In the genomic region with DNA sequence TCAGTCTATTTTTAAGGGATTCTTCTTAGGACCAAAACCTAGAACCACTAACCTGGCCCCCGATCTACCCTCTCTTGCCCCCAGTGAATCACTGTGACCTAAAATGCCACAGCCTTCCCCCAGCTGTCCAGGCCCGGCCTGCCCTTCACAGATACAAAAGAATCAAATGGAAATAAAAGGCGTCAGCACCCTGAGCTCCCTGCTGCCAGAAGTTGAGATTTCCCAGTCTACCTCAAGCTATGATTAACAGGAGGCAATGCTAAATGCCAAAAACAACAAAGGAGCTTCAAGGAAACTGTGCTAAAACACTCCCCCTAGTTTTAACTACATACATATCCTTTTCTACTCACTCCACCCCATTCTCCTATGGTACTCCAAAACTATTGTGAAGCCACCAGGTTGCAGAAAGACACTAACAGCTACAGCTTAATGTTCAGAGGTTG, we compare ENCODE assay signal across 11 cellular contexts.
DNase-seq lines count a peak whose midpoint lies in the region; ATAC-seq and TF ChIP-seq lines count a peak whose summit lies in the region.
"Had no signal": no experiment of that assay in that cellular context is flagged by ENCODE, and none has a peak within 500 bp of the region (broad histone marks: within the 10 kb centered on the region; RNA-seq: fewer than 3 reads in every experiment).

No MANE protein-coding gene starts in this region.

- H3K4me1 ChIP-seq in GM23248 (ENCODE audit: insufficient read depth) (peaks cover 5% of the 10 kb centered on the region; the same call in 1 of the 2 replicates), adrenal gland (replicated peaks in 1 of 2) (peaks cover 0 to under 1% of the 10 kb centered on the region in 2 donors)

- H3K9me2 ChIP-seq in GM23248 (ENCODE audit: insufficient read depth): no peaks in the 10 kb centered on the region

- no peak overlapping the region for H3K9ac ChIP-seq in GM23248

- no peak overlapping the region for H3K4me3 ChIP-seq in GM23248
- H3K4me3 ChIP-seq in adrenal gland: no peak overlapping the region
- no peak overlapping the region for H3K4me3 ChIP-seq in retinal pigment epithelial cell (ENCODE audit: low read length)

- TF ChIP-seq CTCF in adrenal gland (IDR thresholded peaks at IDR 0.05): no peak
- TF ChIP-seq CTCF in retinal pigment epithelial cell (conservative IDR thresholded peaks at IDR 0.05; ENCODE audit: low read depth, low read length): no peak

- DNase-seq in GM23248 (peak; percentile 66), adrenal gland (peak in 5 of 7 donors; percentile 20 to 59 (median 37)), hepatic stellate cell (ENCODE audit: low spot score) (peak; percentile 69), retinal pigment epithelial cell (ENCODE audit: low read depth) (peak; percentile 30), DMS79 (lab: John Stamatoyannopoulos, UW) (no peak), NCI-H1930 (lab: John Stamatoyannopoulos, UW) (no peak)
- DNase-seq: activated effector memory CD4-positive, alpha-beta T cell treated with Interleukin-2 at 50 U/mL for 16 hours; DMS53; T-helper 2 cell had no signal

- H3K36me3 ChIP-seq in GM23248 (ENCODE audit: low read depth) (no peaks in the 10 kb centered on the region), adrenal gland (replicated peaks in 1 of 2) (no peaks in the 10 kb centered on the region)

- H4K20me1 ChIP-seq in GM23248 (ENCODE audit: insufficient read depth): no peaks in the 10 kb centered on the region

- no peak overlapping the region for H2AFZ ChIP-seq in GM23248

- in situ Hi-C loops in GM23248 (cut with MboI): no loop called here

- 76 to 78% methylated on average over 3 of the region's 3 CpGs for WGBS in GM23248 (ENCODE audit: low coverage in 1 of 2, low lambda C conversion rate in 2 of 2, missing lambda C conversion rate in 2 of 2), 2 experiments
- 34 to 49% (median 47%) methylated on average over 3 of the region's 3 CpGs for WGBS in adrenal gland, 4 donors

- H3K4me2 ChIP-seq in GM23248 (ENCODE audit: unreplicated experiment): no peak overlapping the region

- H3K27me3 ChIP-seq in GM23248 (replicated peaks; ENCODE audit: insufficient read depth) (no peaks in the 10 kb centered on the region), adrenal gland (no peaks in the 10 kb centered on the region)

- H3K9me3 ChIP-seq in GM23248 (ENCODE audit: low read depth) (no peaks in the 10 kb centered on the region), adrenal gland (replicated peaks in 1 of 3) (no peaks in the 10 kb centered on the region)

- no peak for TF ChIP-seq POLR2A in adrenal gland (IDR thresholded peaks at IDR 0.05)

- no peak overlapping the region for H3K27ac ChIP-seq in GM23248
- no peak overlapping the region for H3K27ac ChIP-seq in adrenal gland

- no peaks in the 10 kb centered on the region for H3F3A ChIP-seq in GM23248 (ENCODE audit: insufficient read depth)

- intact Hi-C loops in adrenal gland (cut with DNase I): no loop called here

- H3K79me2 ChIP-seq in GM23248 (ENCODE audit: insufficient read depth): no peaks in the 10 kb centered on the region

- ATAC-seq in HG03457 (IDR thresholded peaks at IDR 0.05; ENCODE audit: unreplicated experiment): no peak
- no peak for ATAC-seq in GM19463 (IDR thresholded peaks at IDR 0.05; ENCODE audit: unreplicated experiment)

Comparison
In these comparisons a context has a peak if more than half of its experiments do, and no peak if none do; other contexts are left out.
1. DNase-seq: peak in GM23248 (single experiment), adrenal gland (5 of 7), hepatic stellate cell (single experiment) and retinal pigment epithelial cell (single experiment); none in DMS79 (single experiment) and NCI-H1930 (0 of 2).